23 cellular contexts compared by ENCODE assay signal in the genomic region with DNA sequence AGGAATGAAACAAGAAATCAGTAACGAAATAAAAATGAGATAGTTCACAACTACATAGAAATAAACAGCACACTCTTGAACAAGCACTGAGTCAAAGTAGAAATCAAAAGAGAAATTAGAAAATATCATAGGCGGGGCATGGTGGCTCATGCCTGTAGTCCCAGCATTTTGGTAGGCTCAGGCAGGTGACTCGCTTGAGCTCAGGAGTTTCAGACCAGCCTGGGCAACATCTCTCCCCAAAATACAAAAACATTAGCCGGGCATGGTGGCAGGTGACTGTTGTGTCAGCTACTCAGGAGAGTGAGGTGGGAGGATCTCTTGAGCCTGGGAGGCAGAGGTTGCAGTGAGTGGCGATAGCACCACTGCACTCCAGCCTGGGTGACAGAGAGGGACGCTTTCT.
"Had no signal": no experiment of that assay in that cellular context is flagged by ENCODE, and none has a peak within 500 bp of the region (broad histone marks: within the 10 kb centered on the region; RNA-seq: fewer than 3 reads in every experiment).

No MANE protein-coding gene starts in this region.

- H3K4me1 ChIP-seq: Peyer's patch, SJCRH30 had no signal

- H3K36me3 ChIP-seq: Peyer's patch, SJCRH30 had no signal

- H3K4me3 ChIP-seq: PC-9, Peyer's patch, SJCRH30 had no signal

- H2AFZ ChIP-seq: PC-9 had no signal

- DNase-seq: IMR-90; Karpas-422; KG1; NCI-H1092; NCI-H1105 treated with DMSO at 0.1 percent for 48 hours; NCI-H1417 treated with DMSO at 0.1 percent for 48 hours; NCI-H146; NCI-H1694 treated with DMSO at 0.1 percent for 48 hours; NCI-H1930; NCI-H2081 treated with DMSO at 0.1 percent for 48 hours; NCI-H2171; NCI-H510A; NCI-H524 treated with DMSO at 0.1 percent for 48 hours; NCI-H69; NCI-H774; NK-92 treated with Interleukin-12 subunit alpha and Interleukin-12 subunit beta, amount 100 ng/mL, for 24 hours; PC-9; Peyer's patch; SHP77 treated with DMSO at 0.1 percent for 48 hours; SJCRH30 had no signal

- H3K4me2 ChIP-seq: PC-9 had no signal

- ATAC-seq: HepG2, Right ventricle myocardium inferior, SK-N-SH treated with all-trans-retinoic acid at 6 μM for 48 hours had no signal

- FAIRE-seq: HepG2 had no signal

- H3K27ac ChIP-seq: PC-9, Peyer's patch, SJCRH30 had no signal

- H3K9me3 ChIP-seq: Peyer's patch, SJCRH30 had no signal

- H3K27me3 ChIP-seq: Peyer's patch, SJCRH30 had no signal
